Comparison of ENCODE assay signal across 32 cellular contexts in genomic region chr2:33115196-33115595, GRCh38.
"Had no signal": no experiment of that assay in that cellular context is flagged by ENCODE, and none has a peak within 500 bp of the region (broad histone marks: within the 10 kb centered on the region; RNA-seq: fewer than 3 reads in every experiment).

No MANE protein-coding gene starts in this region.

- H3K4me3 ChIP-seq: body of pancreas, coronary artery, esophagus muscularis mucosa, gastrocnemius medialis had no signal

- H3K9me3 Mint-ChIP-seq: activated CD4-positive, alpha-beta memory T cell treated with anti-CD3 and anti-CD28 coated beads for 36 hours; activated CD4-positive, alpha-beta T cell treated with anti-CD3 and anti-CD28 coated beads, Interleukin-2, amount 10 ng/mL, durations not matched to agents 24 days and 14 days; activated T-helper 1 cell treated with anti-CD3 and anti-CD28 coated beads, Interleukin-12 subunit alpha, Interleukin-12 subunit beta, Interleukin-2, Interleukin-4 antibody, amounts not matched to agents 30 ng/mL and 10 ng/mL and 1 ng/mL, durations not matched to agents 14 hours and 24 hours and 36 hours; activated T-helper 2 cell treated with anti-CD3 and anti-CD28 coated beads, Interferon-gamma antibody, Interleukin-2, Interleukin-4, amounts not matched to agents 10 μg/mL and 5 μg/mL and 100 μg/mL, durations not matched to agents 14 hours and 24 hours and 36 hours; dendritic cell treated with granulocyte-macrophage colony-stimulating factor and Interleukin-4, amounts not matched to agents 40 ng/mL and 50 ng/mL, for 4 days; effector memory CD8-positive, alpha-beta T cell; T-cell; T-helper 1 cell treated with Interleukin-12 subunit alpha and Interleukin-12 subunit beta and Interleukin-4 antibody, amounts not matched to agents 30 μg/mL and 1 μg/mL, for 36 hours had no signal

- H3K4me1 ChIP-seq: body of pancreas, gastrocnemius medialis had no signal

- H3K27ac ChIP-seq: body of pancreas, esophagus muscularis mucosa, foreskin keratinocyte, gastrocnemius medialis, WERI-Rb-1 had no signal

- H3K27ac Mint-ChIP-seq: activated CD4-positive, alpha-beta memory T cell treated with anti-CD3 and anti-CD28 coated beads for 36 hours; activated CD4-positive, alpha-beta T cell treated with anti-CD3 and anti-CD28 coated beads for 36 hours; activated CD4-positive, alpha-beta T cell treated with anti-CD3 and anti-CD28 coated beads, Interleukin-2, amount 10 ng/mL, durations not matched to agents 24 days and 14 days; activated CD8-positive, alpha-beta memory T cell treated with anti-CD3 and anti-CD28 coated beads, Interleukin-2, amount 10 ng/mL, durations not matched to agents 7 days and 5 days; activated CD8-positive, alpha-beta T cell treated with anti-CD3 and anti-CD28 coated beads, Interleukin-2, amount 10 ng/mL, durations not matched to agents 7 days and 5 days; activated naive CD8-positive, alpha-beta T cell; activated T-helper 1 cell treated with anti-CD3 and anti-CD28 coated beads, Interleukin-12 subunit alpha, Interleukin-12 subunit beta, Interleukin-2, Interleukin-4 antibody, amounts not matched to agents 30 ng/mL and 10 ng/mL and 1 ng/mL, durations not matched to agents 14 hours and 24 hours and 36 hours; activated T-helper 2 cell treated with anti-CD3 and anti-CD28 coated beads, Interferon-gamma antibody, Interleukin-2, Interleukin-4, amounts not matched to agents 10 μg/mL and 5 μg/mL and 100 μg/mL, durations not matched to agents 14 hours and 24 hours and 36 hours; dendritic cell treated with granulocyte-macrophage colony-stimulating factor and Interleukin-4, amounts not matched to agents 40 ng/mL and 50 ng/mL, for 4 days; effector memory CD8-positive, alpha-beta T cell; T-cell; T-helper 1 cell treated with Interleukin-12 subunit alpha and Interleukin-12 subunit beta and Interleukin-4 antibody, amounts not matched to agents 30 μg/mL and 1 μg/mL, for 36 hours had no signal

- H3K4me3 Mint-ChIP-seq: activated CD4-positive, alpha-beta memory T cell treated with anti-CD3 and anti-CD28 coated beads for 36 hours; activated CD4-positive, alpha-beta T cell treated with anti-CD3 and anti-CD28 coated beads for 36 hours; activated CD4-positive, alpha-beta T cell treated with anti-CD3 and anti-CD28 coated beads, Interleukin-2, amount 10 ng/mL, durations not matched to agents 24 days and 14 days; activated CD8-positive, alpha-beta memory T cell treated with anti-CD3 and anti-CD28 coated beads, Interleukin-2, amount 10 ng/mL, durations not matched to agents 7 days and 5 days; activated CD8-positive, alpha-beta T cell treated with anti-CD3 and anti-CD28 coated beads, Interleukin-2, amount 10 ng/mL, durations not matched to agents 7 days and 5 days; activated naive CD8-positive, alpha-beta T cell; activated T-helper 1 cell treated with anti-CD3 and anti-CD28 coated beads, Interleukin-12 subunit alpha, Interleukin-12 subunit beta, Interleukin-2, Interleukin-4 antibody, amounts not matched to agents 30 ng/mL and 10 ng/mL and 1 ng/mL, durations not matched to agents 14 hours and 24 hours and 36 hours; dendritic cell treated with granulocyte-macrophage colony-stimulating factor and Interleukin-4, amounts not matched to agents 40 ng/mL and 50 ng/mL, for 4 days; effector memory CD8-positive, alpha-beta T cell; T-cell; T-helper 1 cell treated with Interleukin-12 subunit alpha and Interleukin-12 subunit beta and Interleukin-4 antibody, amounts not matched to agents 30 μg/mL and 1 μg/mL, for 36 hours had no signal

- H3K4me1 Mint-ChIP-seq: activated CD4-positive, alpha-beta T cell treated with anti-CD3 and anti-CD28 coated beads for 36 hours; activated CD4-positive, alpha-beta T cell treated with anti-CD3 and anti-CD28 coated beads, Interleukin-2, amount 10 ng/mL, durations not matched to agents 24 days and 14 days; activated CD8-positive, alpha-beta memory T cell treated with anti-CD3 and anti-CD28 coated beads, Interleukin-2, amount 10 ng/mL, durations not matched to agents 7 days and 5 days; T-cell had no signal

- H3K27me3 ChIP-seq: body of pancreas, esophagus muscularis mucosa, foreskin keratinocyte, gastrocnemius medialis had no signal

- H3K36me3 ChIP-seq: gastrocnemius medialis, WERI-Rb-1 had no signal

- H3K9me3 ChIP-seq: body of pancreas, esophagus muscularis mucosa, gastrocnemius medialis had no signal

- DNase-seq: activated CD4-positive, alpha-beta memory T cell treated with anti-CD3 and anti-CD28 coated beads for 36 hours; activated CD4-positive, alpha-beta T cell treated with anti-CD3 and anti-CD28 coated beads for 36 hours; activated CD4-positive, alpha-beta T cell treated with anti-CD3 and anti-CD28 coated beads, Interleukin-2, amount 10 ng/mL, durations not matched to agents 24 days and 14 days; activated CD4-positive, CD25-positive, alpha-beta regulatory T cell; activated CD4-positive, CD25-positive, alpha-beta regulatory T cell treated with anti-CD3 and anti-CD28 coated beads, Interleukin-2, amount 50 U/mL, for 72 hours; activated CD8-positive, alpha-beta memory T cell treated with anti-CD3 and anti-CD28 coated beads, Interleukin-2, amount 10 ng/mL, durations not matched to agents 7 days and 5 days; activated CD8-positive, alpha-beta memory T cell treated with anti-CD3 and anti-CD28 coated beads, Interleukin-2, amount 50 U/mL, for 4 hours; activated CD8-positive, alpha-beta T cell treated with anti-CD3 and anti-CD28 coated beads, Interleukin-2, amount 10 ng/mL, durations not matched to agents 7 days and 5 days; activated effector memory CD4-positive, alpha-beta T cell treated with anti-CD3 and anti-CD28 coated beads, Interleukin-2, amount 50 U/mL, for 16 hours; activated naive CD4-positive, alpha-beta T cell treated with anti-CD3 and anti-CD28 coated beads, Interleukin-2, amount 50 U/mL, for 16 hours; activated T-cell treated with anti-CD3 and anti-CD28 coated beads, Interleukin-2, amount 50 U/mL, for 1 hour; activated T-cell treated with anti-CD3 and anti-CD28 coated beads, Interleukin-2, amount 50 U/mL, for 48 hours; amniotic stem cell; anterior cingulate cortex; body of pancreas; caudate nucleus; effector CD4-positive, alpha-beta T cell; effector memory CD8-positive, alpha-beta T cell; foreskin keratinocyte; gastrocnemius medialis; glutamatergic neuron; SW 1271; T-cell; T1000; WERI-Rb-1 had no signal

- H3K36me3 Mint-ChIP-seq: activated CD4-positive, alpha-beta memory T cell treated with anti-CD3 and anti-CD28 coated beads for 36 hours; activated CD8-positive, alpha-beta memory T cell treated with anti-CD3 and anti-CD28 coated beads, Interleukin-2, amount 10 ng/mL, durations not matched to agents 7 days and 5 days; activated naive CD8-positive, alpha-beta T cell; T-cell had no signal
